Comparison of ENCODE assay signal across 1 cellular context in genomic region chr7:149815121-149815520, GRCh38.
TF ChIP-seq lines count a peak whose summit lies in the region.

No MANE protein-coding gene starts in this region.

TF ChIP-seq in HepG2, 621 proteins besides CTCF, POLR2A, EP300 and RAD21 (continued from another document):
- TF ChIP-seq, protein P1, sequence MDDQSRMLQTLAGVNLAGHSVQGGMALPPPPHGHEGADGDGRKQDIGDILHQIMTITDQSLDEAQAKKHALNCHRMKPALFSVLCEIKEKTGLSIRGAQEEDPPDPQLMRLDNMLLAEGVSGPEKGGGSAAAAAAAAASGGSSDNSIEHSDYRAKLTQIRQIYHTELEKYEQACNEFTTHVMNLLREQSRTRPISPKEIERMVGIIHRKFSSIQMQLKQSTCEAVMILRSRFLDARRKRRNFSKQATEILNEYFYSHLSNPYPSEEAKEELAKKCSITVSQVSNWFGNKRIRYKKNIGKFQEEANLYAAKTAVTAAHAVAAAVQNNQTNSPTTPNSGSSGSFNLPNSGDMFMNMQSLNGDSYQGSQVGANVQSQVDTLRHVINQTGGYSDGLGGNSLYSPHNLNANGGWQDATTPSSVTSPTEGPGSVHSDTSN (CRISPR knock-in tag; IDR thresholded peaks at IDR 0.05; ENCODE audit: borderline replicate concordance), result no peak
- TF ChIP-seq SMARCC2 (IDR thresholded peaks at IDR 0.05) (no peak), ZNF674 (CRISPR knock-in tag; IDR thresholded peaks at IDR 0.05; ENCODE audit: low read depth) (no peak), HNRNPUL1 (IDR thresholded peaks at IDR 0.05; ENCODE audit: low read depth, low read length) (no peak)
- TF ChIP-seq, protein P2, sequence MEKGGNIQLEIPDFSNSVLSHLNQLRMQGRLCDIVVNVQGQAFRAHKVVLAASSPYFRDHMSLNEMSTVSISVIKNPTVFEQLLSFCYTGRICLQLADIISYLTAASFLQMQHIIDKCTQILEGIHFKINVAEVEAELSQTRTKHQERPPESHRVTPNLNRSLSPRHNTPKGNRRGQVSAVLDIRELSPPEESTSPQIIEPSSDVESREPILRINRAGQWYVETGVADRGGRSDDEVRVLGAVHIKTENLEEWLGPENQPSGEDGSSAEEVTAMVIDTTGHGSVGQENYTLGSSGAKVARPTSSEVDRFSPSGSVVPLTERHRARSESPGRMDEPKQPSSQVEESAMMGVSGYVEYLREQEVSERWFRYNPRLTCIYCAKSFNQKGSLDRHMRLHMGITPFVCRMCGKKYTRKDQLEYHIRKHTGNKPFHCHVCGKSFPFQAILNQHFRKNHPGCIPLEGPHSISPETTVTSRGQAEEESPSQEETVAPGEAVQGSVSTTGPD (CRISPR knock-in tag; IDR thresholded peaks at IDR 0.05), result no peak
